In genomic region chr12:132163041-132163910, GRCh38 we compare ENCODE assay signal across 1 cellular context.
TF ChIP-seq lines count a peak whose summit lies in the region.

No MANE protein-coding gene starts in this region.

TF ChIP-seq in SK-N-SH, 30 proteins besides CTCF, POLR2A, EP300 and RAD21 (continued from another document):
- TF ChIP-seq FOXJ3 (CRISPR knock-in tag; IDR thresholded peaks at IDR 0.05), result no peak
- no peak for TF ChIP-seq EZH2phosphoT487 (IDR thresholded peaks at IDR 0.05; ENCODE audit: borderline replicate concordance, low read depth)
- TF ChIP-seq SIN3A (IDR thresholded peaks at IDR 0.05; ENCODE audit: borderline replicate concordance, low read depth, low read length), result no peak
